Comparison of ENCODE assay signal across 34 cellular contexts in genomic region chr4:186898367-186898766, GRCh38.
"Had no signal": no experiment of that assay in that cellular context is flagged by ENCODE, and none has a peak within 500 bp of the region (broad histone marks: within the 10 kb centered on the region; RNA-seq: fewer than 3 reads in every experiment).

No MANE protein-coding gene starts in this region.

- H3K9me3 ChIP-seq: MG63 had no signal

- H3K36me3 ChIP-seq: MG63 had no signal

- H3K27me3 ChIP-seq: MG63 had no signal

- H3K4me3 ChIP-seq: MG63 had no signal

- DNase-seq: Karpas-422, Kasumi-1, MG63, MM.1S, MV-4-11, NCI-H1048, NCI-H1092, NCI-H1092 treated with DMSO at 0.1 percent for 48 hours, NCI-H1105, NCI-H1105 treated with DMSO at 0.1 percent for 48 hours, NCI-H1417, NCI-H1417 treated with DMSO at 0.1 percent for 48 hours, NCI-H1436, NCI-H1436 treated with DMSO at 0.1 percent for 48 hours, NCI-H146, NCI-H1694, NCI-H1694 treated with DMSO at 0.1 percent for 48 hours, NCI-H187, NCI-H187 treated with DMSO at 0.1 percent for 48 hours, NCI-H1930, NCI-H2029, NCI-H2029 treated with DMSO at 0.1 percent for 48 hours, NCI-H2081, NCI-H2081 treated with DMSO at 0.1 percent for 48 hours, NCI-H2107, NCI-H2171, NCI-H2171 treated with DMSO at 0.1 percent for 48 hours, NCI-H2227 treated with DMSO at 0.1 percent for 48 hours, NCI-H226, NCI-H345, NCI-H446, NCI-H446 treated with DMSO at 0.1 percent for 48 hours, NCI-H510A, NCI-H510A treated with DMSO at 0.1 percent for 48 hours had no signal
